Comparison of ENCODE assay signal across 8 cellular contexts in the genomic region with DNA sequence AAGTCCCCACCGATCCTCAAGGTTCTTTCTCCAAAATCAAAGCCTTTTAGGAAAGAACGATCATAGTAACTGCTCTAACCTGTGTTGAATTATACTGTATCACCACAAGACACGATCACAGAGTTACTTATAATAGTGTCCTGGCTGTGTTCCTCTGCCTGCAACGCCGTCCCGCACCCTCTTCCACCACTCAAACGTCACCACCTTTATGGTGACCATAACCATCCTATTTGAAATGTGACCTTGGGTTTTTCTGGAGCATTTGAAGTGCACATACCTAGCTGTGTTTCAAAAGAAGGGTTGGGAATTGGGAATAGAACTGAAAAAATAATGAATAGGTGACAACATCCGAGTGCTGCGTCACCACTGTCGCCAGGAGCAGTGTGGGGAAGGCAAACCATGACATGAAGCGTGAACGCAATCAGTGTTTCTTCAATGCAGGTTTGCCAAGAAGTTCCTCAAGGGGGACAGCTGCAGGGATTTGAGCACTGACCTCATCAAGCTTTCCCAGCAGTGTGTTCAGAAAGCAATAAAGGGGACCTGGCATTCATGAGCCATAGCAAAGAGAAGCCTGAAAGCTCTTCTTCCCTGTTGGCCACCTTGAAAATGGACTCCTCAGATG. TPM values are rescaled to one million over a fixed set of nuclear protein-coding genes. Genes with fewer than 3 reads are reported as not detected.
DNase-seq lines count a peak whose midpoint lies in the region; ATAC-seq, FAIRE-seq and TF ChIP-seq lines count a peak whose summit lies in the region.

No MANE protein-coding gene starts in this region.

- TF ChIP-seq CTCF in GM23338 (conservative IDR thresholded peaks at IDR 0.05; ENCODE audit: low read depth in 2 of 2) (no peak), fibroblast of lung (conservative IDR thresholded peaks at IDR 0.05 in 1 of 2, IDR thresholded peaks at IDR 0.05 in 1 of 2; ENCODE audit: low read depth in 1 of 2, low read length in 2 of 2) (no peak), sigmoid colon (IDR thresholded peaks at IDR 0.05) (no peak)

- H3K9me3 ChIP-seq in fibroblast of lung (ENCODE audit: control insufficient read depth, insufficient read depth, low read depth, low read length) (no peaks in the 10 kb centered on the region), sigmoid colon (no peaks in the 10 kb centered on the region)

- in situ Hi-C loops in ACHN (cut with HindIII; ENCODE audit: low pct_ligation_motif_present, low pct_unique_long_range_greater_than_20kb, low sequenced_read_pairs), result no loop called here

- ATAC-seq in GM23338 (no peak), HG02610 (IDR thresholded peaks at IDR 0.05; ENCODE audit: unreplicated experiment) (no peak)

- peaks cover 44% of the 10 kb centered on the region for H3F3A ChIP-seq in GM23338 (replicated peaks; ENCODE audit: low read depth)

- no peaks in the 10 kb centered on the region for H3K9me2 ChIP-seq in GM23338 (ENCODE audit: insufficient read depth)

- no peak for FAIRE-seq in HTR-8/SVneo (lab: Jason Lieb, UNC)

- H3K9me3 Mint-ChIP-seq in GM23338, result no peaks in the 10 kb centered on the region

- TF ChIP-seq POLR2A in sigmoid colon (IDR thresholded peaks at IDR 0.05), result no peak

- peak overlapping the region; percentile 83 for H3K4me3 Mint-ChIP-seq in GM23338

- peaks cover 8% of the 10 kb centered on the region for H3K4me1 ChIP-seq in GM23338 (ENCODE audit: insufficient read depth)
- peaks cover 3% of the 10 kb centered on the region for H3K4me1 ChIP-seq in fibroblast of lung (ENCODE audit: control insufficient read depth, extremely low read depth, insufficient read depth, low read length)
- H3K4me1 ChIP-seq in sigmoid colon, result peaks cover 0 to 22% (median 21%) of the 10 kb centered on the region in 4 donors

- H3K27ac Mint-ChIP-seq in GM23338, result no peak overlapping the region

- H3K79me2 ChIP-seq in GM23338 (replicated peaks; ENCODE audit: insufficient read depth) (peaks cover 19% of the 10 kb centered on the region), fibroblast of lung (ENCODE audit: control insufficient read depth, insufficient read depth, low read length) (peaks cover 24% of the 10 kb centered on the region)

- peak overlapping the region; percentile 41 for H3K9ac ChIP-seq in fibroblast of lung (ENCODE audit: insufficient read depth, low read length)

- no peak overlapping the region for H3K27ac ChIP-seq in GM23338 (ENCODE audit: low read depth)
- H3K27ac ChIP-seq in fibroblast of lung (ENCODE audit: insufficient read depth, low read length), result peak overlapping the region; percentile 90
- peak overlapping the region; percentile 88 to 97 (median 92) for H3K27ac ChIP-seq in sigmoid colon

- peak overlapping the region; percentile 100 for H3K4me3 ChIP-seq in GM23338
- H3K4me3 ChIP-seq in fibroblast of lung (replicated peaks in 1 of 4; ENCODE audit: control extremely low read depth in 1 of 4, insufficient read depth in 1 of 4, low read depth in 3 of 4, low read length in 4 of 4), result peak overlapping the region; percentile 33 to 93 (median 78)
- peak overlapping the region; percentile 27 to 95 (median 88) for H3K4me3 ChIP-seq in sigmoid colon

- peaks cover 7% of the 10 kb centered on the region; the same call in 2 of the 3 replicates for H3K4me1 Mint-ChIP-seq in GM23338

- WGBS in sigmoid colon, 2 donors, result 34 to 73% methylated on average over 12 of the region's 12 CpGs

- H3K36me3 ChIP-seq in GM23338 (ENCODE audit: insufficient read depth), result peaks cover 40% of the 10 kb centered on the region
- H3K36me3 ChIP-seq in fibroblast of lung (ENCODE audit: control insufficient read depth, insufficient read depth, low read length), result peaks cover 16% of the 10 kb centered on the region
- peaks cover 12 to 67% (median 33%) of the 10 kb centered on the region in 4 donors for H3K36me3 ChIP-seq in sigmoid colon

- H3K36me3 Mint-ChIP-seq in GM23338 (ENCODE audit: low read depth), result peaks cover 52% of the 10 kb centered on the region

- H3K27me3 ChIP-seq in GM23338 (ENCODE audit: insufficient read depth), result no peaks in the 10 kb centered on the region
- no peaks in the 10 kb centered on the region for H3K27me3 ChIP-seq in fibroblast of lung (ENCODE audit: control insufficient read depth, insufficient read depth, low read length)
- H3K27me3 ChIP-seq in sigmoid colon, result no peaks in the 10 kb centered on the region

- DNase-seq in GM23338 (ENCODE audit: low spot score) (peak; percentile 29), SHP77 treated with DMSO at 0.1 percent for 48 hours (lab: John Stamatoyannopoulos, UW) (peak; percentile 15), fibroblast of lung (ENCODE audit: low read depth in 2 of 2) (no peak), sigmoid colon (no peak), ACHN (no peak), HTR-8/SVneo (ENCODE audit: insufficient read length, low spot score) (no peak), NCI-H226 (no peak)

- intact Hi-C loops in sigmoid colon (cut with DNase I), result loop anchor here (2.0 kb wide), 1 partner anchor 17 kb away; a partner anchor contains a TSS

- H3K27me3 Mint-ChIP-seq in GM23338 (ENCODE audit: insufficient read depth, low read depth, poor library complexity), result peaks cover 9% of the 10 kb centered on the region

- no peak for TF ChIP-seq EP300 in sigmoid colon (IDR thresholded peaks at IDR 0.05)

- H2AFZ ChIP-seq in GM23338 (peak overlapping the region; percentile 92; the same call in 1 of the 2 replicates), fibroblast of lung (ENCODE audit: low read length) (peak overlapping the region; percentile 75)

- H4K20me1 ChIP-seq in GM23338 (replicated peaks; ENCODE audit: insufficient read depth) (peaks cover 11% of the 10 kb centered on the region), fibroblast of lung (ENCODE audit: control insufficient read depth, extremely low read depth, insufficient read depth, low read length) (no peaks in the 10 kb centered on the region)

- H3K4me2 ChIP-seq in GM23338 (peak overlapping the region; percentile 100), fibroblast of lung (ENCODE audit: extremely low read depth, insufficient read depth, low read length) (peak overlapping the region; percentile 82)

TF ChIP-seq in GM23338, 12 proteins besides CTCF, POLR2A, EP300 and RAD21 (continues in another document):
- TF ChIP-seq, protein P1, sequence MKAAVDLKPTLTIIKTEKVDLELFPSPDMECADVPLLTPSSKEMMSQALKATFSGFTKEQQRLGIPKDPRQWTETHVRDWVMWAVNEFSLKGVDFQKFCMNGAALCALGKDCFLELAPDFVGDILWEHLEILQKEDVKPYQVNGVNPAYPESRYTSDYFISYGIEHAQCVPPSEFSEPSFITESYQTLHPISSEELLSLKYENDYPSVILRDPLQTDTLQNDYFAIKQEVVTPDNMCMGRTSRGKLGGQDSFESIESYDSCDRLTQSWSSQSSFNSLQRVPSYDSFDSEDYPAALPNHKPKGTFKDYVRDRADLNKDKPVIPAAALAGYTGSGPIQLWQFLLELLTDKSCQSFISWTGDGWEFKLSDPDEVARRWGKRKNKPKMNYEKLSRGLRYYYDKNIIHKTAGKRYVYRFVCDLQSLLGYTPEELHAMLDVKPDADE (IDR thresholded peaks at IDR 0.05), result no peak
- no peak for TF ChIP-seq POLR2AphosphoS5 (IDR thresholded peaks at IDR 0.05; ENCODE audit: low read depth)
- no peak for TF ChIP-seq ZNF114 (CRISPR knock-in tag; IDR thresholded peaks at IDR 0.05)
- TF ChIP-seq CREB1 (CRISPR knock-in tag; IDR thresholded peaks at IDR 0.05; ENCODE audit: low read depth), result no peak

RNA-seq across cellular contexts. Expression of a gene that starts 0.8 kb away (rescaled TPM):
- total RNA-seq in GM23338 (2014; rRNA removed; shearing (Covaris generic)), result 37.0 and 77.2 TPM in 2 replicates
- polyA plus RNA-seq in GM23338 (2016; fragmentation: Nextera tagmentation; extraction: Ambion mirVana) (106 and 108 TPM in 2 replicates), fibroblast of lung (105 and 130 TPM in 2 replicates), sigmoid colon (100 to 1,000 TPM in 1 of 3 donors, 10 to 100 TPM in 2; 55.9 to 127 (median 66.1) TPM)
- total RNA-seq in fibroblast of lung (59.8 and 66.2 TPM in 2 replicates), sigmoid colon (10 to 100 TPM; 39.3 to 62.1 (median 44.1) TPM)
- polyA plus RNA-seq in fibroblast of lung (2012), result 73.5 and 86.1 TPM in 2 replicates
- 14.9 and 19.2 TPM in 2 replicates for polyA minus RNA-seq in fibroblast of lung (ENCODE audit: low replicate concordance)

RNA-seq across cellular contexts. Expression of a gene that starts 17.0 kb away (rescaled TPM):
- 128 and 170 TPM in 2 replicates for total RNA-seq in GM23338 (2014; rRNA removed; shearing (Covaris generic))
- polyA plus RNA-seq in GM23338 (2016; fragmentation: Nextera tagmentation; extraction: Ambion mirVana) (313 and 361 TPM in 2 replicates), fibroblast of lung (90.3 and 118 TPM in 2 replicates), sigmoid colon (10 to 100 TPM; 57.7 to 76.3 (median 70.3) TPM)
- total RNA-seq in fibroblast of lung (7.7 and 12.9 TPM in 2 replicates), sigmoid colon (10 to 100 TPM; 26.0 to 40.5 (median 33.7) TPM)
- 55.7 and 70.8 TPM in 2 replicates for polyA plus RNA-seq in fibroblast of lung (2012)
- polyA minus RNA-seq in fibroblast of lung (ENCODE audit: low replicate concordance), result 5.2 and 5.3 TPM in 2 replicates

RNA-seq across cellular contexts. Expression of a gene that starts 26.2 kb away (rescaled TPM):
- total RNA-seq in GM23338 (2014; rRNA removed; shearing (Covaris generic)), result 45.4 and 47.7 TPM in 2 replicates
- polyA plus RNA-seq in GM23338 (2016; fragmentation: Nextera tagmentation; extraction: Ambion mirVana), result 9.8 and 11.6 TPM in 2 replicates
- 26.7 and 28.6 TPM in 2 replicates for total RNA-seq in fibroblast of lung
- 52.1 and 57.0 TPM in 2 replicates for polyA plus RNA-seq in fibroblast of lung
- 33.9 and 40.6 TPM in 2 replicates for polyA plus RNA-seq in fibroblast of lung (2012)
- 31.2 and 42.2 TPM in 2 replicates for polyA minus RNA-seq in fibroblast of lung (ENCODE audit: low replicate concordance)
- total RNA-seq in sigmoid colon, result 10 to 100 TPM; 11.2 to 13.6 (median 12.6) TPM
- polyA plus RNA-seq in sigmoid colon, result 1 to 10 TPM; 1.8 to 8.2 (median 2.3) TPM

Comparison
In these comparisons a context has a peak if more than half of its experiments do, and no peak if none do; other contexts are left out.
1. DNase-seq: peak in GM23338 (single experiment) and SHP77 treated with DMSO at 0.1 percent for 48 hours (single experiment); none in fibroblast of lung (0 of 2), sigmoid colon (single experiment), ACHN (single experiment), HTR-8/SVneo (single experiment) and NCI-H226 (single experiment).
2. Peak in every context shown above with its lines, with median percentiles within 50 percentile points of each other: H3K4me3 ChIP-seq.